ENCODE assay signal across 21 cellular contexts in the genomic region with DNA sequence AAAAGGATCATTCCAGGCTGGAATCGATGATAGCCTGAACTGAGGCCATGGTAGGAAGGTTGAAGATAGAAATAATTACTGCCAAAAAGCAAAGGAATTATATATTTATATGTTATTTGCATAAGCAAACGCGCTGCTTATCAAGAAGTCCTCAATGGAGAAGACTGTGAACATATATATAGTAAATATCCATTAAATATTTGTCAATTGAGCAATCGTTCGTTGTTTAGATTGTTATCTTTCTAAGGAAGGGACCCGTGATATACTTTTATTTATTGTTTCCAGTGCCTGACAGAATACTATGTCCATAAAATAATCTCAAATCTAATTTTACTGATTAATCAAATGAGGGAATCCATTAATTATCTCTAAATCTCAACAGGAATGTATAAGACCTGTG. TPM values are rescaled to one million over a fixed set of nuclear protein-coding genes. Genes with fewer than 3 reads are reported as not detected.
"Had no signal": no experiment of that assay in that cellular context is flagged by ENCODE, and none has a peak within 500 bp of the region (broad histone marks: within the 10 kb centered on the region; RNA-seq: fewer than 3 reads in every experiment).

No MANE protein-coding gene starts in this region.

- ATAC-seq: activated naive CD8-positive, alpha-beta T cell treated with anti-CD3 and anti-CD28 coated beads, Interleukin-2, amount 50 U/mL, for 24 hours; mucosa of descending colon; naive thymus-derived CD4-positive, alpha-beta T cell had no signal

- H3K9ac ChIP-seq: parathyroid adenoma had no signal

- H3K36me3 ChIP-seq: tibial artery, uterus had no signal

- H2AFZ ChIP-seq: parathyroid adenoma had no signal

- H3K27ac ChIP-seq: parathyroid adenoma, tibial artery, uterus had no signal

- H3K4me3 ChIP-seq: mucosa of descending colon, tibial artery, uterus had no signal

- H3K4me1 ChIP-seq: parathyroid adenoma, uterus had no signal

- H3K9me3 ChIP-seq: mucosa of descending colon, tibial artery, uterus had no signal

- H3K27me3 ChIP-seq: tibial artery had no signal

- H3K79me2 ChIP-seq: parathyroid adenoma had no signal

- DNase-seq: activated CD4-positive, alpha-beta T cell treated with anti-CD3 and anti-CD28 coated beads, Interleukin-2, amount 10 ng/mL, durations not matched to agents 7 days and 5 days; activated naive CD4-positive, alpha-beta T cell treated with Interleukin-2 at 50 U/mL for 16 hours; activated naive CD8-positive, alpha-beta T cell treated with anti-CD3 and anti-CD28 coated beads, Interleukin-2, amount 50 U/mL, for 24 hours; aorta; erythroblast; hippocampal formation; mucosa of descending colon; naive thymus-derived CD4-positive, alpha-beta T cell; small intestine; stimulated activated CD4-positive, alpha-beta T cell treated with anti-CD3 and anti-CD28 coated beads, Interleukin-4, amount 100 ng/mL, for 24 hours; stimulated activated naive CD4-positive, alpha-beta T cell; tibial artery; uterus had no signal

RNA-seq across cellular contexts. Expression of a gene that starts 22.4 kb away (rescaled TPM):
- total RNA-seq: activated CD4-positive, alpha-beta T cell treated with anti-CD3 and anti-CD28 coated beads, Interleukin-2, amount 10 ng/mL, durations not matched to agents 7 days and 5 days; activated CD8-positive, alpha-beta memory T cell treated with anti-CD3 and anti-CD28 coated beads for 36 hours; activated T-helper 1 cell treated with anti-CD3 and anti-CD28 coated beads, Interleukin-12 subunit alpha, Interleukin-12 subunit beta, Interleukin-2, Interleukin-4 antibody, amounts not matched to agents 30 ng/mL and 10 ng/mL and 1 ng/mL, durations not matched to agents 14 hours and 24 hours and 36 hours; cerebellum; endodermal cell; left lobe of liver; naive thymus-derived CD4-positive, alpha-beta T cell; renal cortical epithelial cell; subcutaneous adipose tissue; uterus had no signal
- polyA plus RNA-seq: naive thymus-derived CD4-positive, alpha-beta T cell had no signal
